14 cellular contexts compared by ENCODE assay signal in the genomic region with DNA sequence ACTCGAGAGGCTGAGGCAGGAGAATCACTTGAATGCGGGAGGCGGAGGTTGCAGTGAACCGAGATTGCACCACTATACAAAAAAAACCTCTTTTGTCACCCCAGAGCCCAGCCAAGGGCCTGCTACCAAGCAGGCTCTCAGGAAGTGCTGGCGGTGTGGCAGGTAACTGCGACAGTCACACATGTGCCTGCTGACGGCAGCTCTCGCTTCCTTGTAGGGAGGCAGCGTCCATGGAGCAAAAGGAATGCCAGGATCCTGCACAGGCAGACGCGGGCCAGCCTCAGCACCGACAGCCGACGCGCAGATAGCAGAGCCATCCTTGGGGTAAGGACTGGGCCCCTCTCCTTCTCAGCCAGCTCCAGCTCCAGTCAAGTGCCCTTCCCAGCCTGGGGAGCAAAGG. TPM values are rescaled to one million over a fixed set of nuclear protein-coding genes. Genes with fewer than 3 reads are reported as not detected.
DNase-seq lines count a peak whose midpoint lies in the region; TF ChIP-seq lines count a peak whose summit lies in the region.
"Had no signal": no experiment of that assay in that cellular context is flagged by ENCODE, and none has a peak within 500 bp of the region (broad histone marks: within the 10 kb centered on the region; RNA-seq: fewer than 3 reads in every experiment).

No MANE protein-coding gene starts in this region.

- intact Hi-C loops in activated CD4-positive, alpha-beta T cell treated with anti-CD3 and anti-CD28 coated beads, Interleukin-2, amount 10 ng/mL, durations not matched to agents 24 days and 14 days (cut with micrococcal nuclease): no loop called here
- intact Hi-C loops in activated CD4-positive, alpha-beta memory T cell treated with anti-CD3 and anti-CD28 coated beads for 36 hours (cut with micrococcal nuclease): no loop called here

- H3K27ac ChIP-seq in layer of hippocampus (ENCODE audit: low read depth, low read length) (peak overlapping the region; percentile 56), subcutaneous abdominal adipose tissue (ENCODE audit: low read depth, low read length) (peak overlapping the region; percentile 17)
- H3K27ac ChIP-seq: A549 had no signal

- H3K27ac Mint-ChIP-seq in activated CD4-positive, alpha-beta T cell treated with anti-CD3 and anti-CD28 coated beads, Interleukin-2, amount 10 ng/mL, durations not matched to agents 24 days and 14 days: peak overlapping the region; percentile 46
- peak overlapping the region; percentile 64 for H3K27ac Mint-ChIP-seq in activated CD4-positive, alpha-beta memory T cell treated with anti-CD3 and anti-CD28 coated beads for 36 hours
- no peak overlapping the region for H3K27ac Mint-ChIP-seq in osteocyte (ENCODE audit: unreplicated experiment)

- peak overlapping the region in 1 of 5 donors; percentile 16 for H3K9ac ChIP-seq in subcutaneous abdominal adipose tissue (ENCODE audit: low read length in 5 of 5)

- H3K4me3 Mint-ChIP-seq in activated CD4-positive, alpha-beta T cell treated with anti-CD3 and anti-CD28 coated beads, Interleukin-2, amount 10 ng/mL, durations not matched to agents 24 days and 14 days: no peak overlapping the region
- no peak overlapping the region for H3K4me3 Mint-ChIP-seq in activated CD4-positive, alpha-beta memory T cell treated with anti-CD3 and anti-CD28 coated beads for 36 hours
- no peak overlapping the region for H3K4me3 Mint-ChIP-seq in osteocyte (ENCODE audit: unreplicated experiment)

- POLR2A ChIA-PET in activated CD4-positive, alpha-beta memory T cell treated with anti-CD3 and anti-CD28 coated beads for 36 hours (lab: Charles Lee): no interaction called here

- no peaks in the 10 kb centered on the region for H3K9me3 ChIP-seq in subcutaneous abdominal adipose tissue (ENCODE audit: control insufficient read depth in 5 of 5, low read length in 5 of 5)
- H3K9me3 ChIP-seq: A549 had no signal

- H3K4me1 ChIP-seq in subcutaneous abdominal adipose tissue (ENCODE audit: control insufficient read depth in 5 of 5, insufficient read depth in 5 of 5, low read length in 5 of 5): peaks cover 23 to 76% (median 58%) of the 10 kb centered on the region in 5 donors

- no peaks in the 10 kb centered on the region for H3K27me3 Mint-ChIP-seq in activated CD4-positive, alpha-beta T cell treated with anti-CD3 and anti-CD28 coated beads, Interleukin-2, amount 10 ng/mL, durations not matched to agents 24 days and 14 days
- H3K27me3 Mint-ChIP-seq in activated CD4-positive, alpha-beta memory T cell treated with anti-CD3 and anti-CD28 coated beads for 36 hours: no peaks in the 10 kb centered on the region
- H3K27me3 Mint-ChIP-seq in osteocyte (ENCODE audit: unreplicated experiment): no peaks in the 10 kb centered on the region

- peaks cover 47% of the 10 kb centered on the region for H3K4me1 Mint-ChIP-seq in activated CD4-positive, alpha-beta T cell treated with anti-CD3 and anti-CD28 coated beads, Interleukin-2, amount 10 ng/mL, durations not matched to agents 24 days and 14 days
- H3K4me1 Mint-ChIP-seq in activated CD4-positive, alpha-beta memory T cell treated with anti-CD3 and anti-CD28 coated beads for 36 hours (ENCODE audit: low read depth): peaks cover 45% of the 10 kb centered on the region
- H3K4me1 Mint-ChIP-seq in osteocyte (ENCODE audit: unreplicated experiment): peaks cover 45% of the 10 kb centered on the region

- H3K4me3 ChIP-seq in subcutaneous abdominal adipose tissue (ENCODE audit: low read depth in 1 of 5, low read length in 5 of 5): no peak overlapping the region
- H3K4me3 ChIP-seq: A549 had no signal

- H3K9me3 Mint-ChIP-seq in activated CD4-positive, alpha-beta T cell treated with anti-CD3 and anti-CD28 coated beads, Interleukin-2, amount 10 ng/mL, durations not matched to agents 24 days and 14 days: no peaks in the 10 kb centered on the region
- H3K9me3 Mint-ChIP-seq in activated CD4-positive, alpha-beta memory T cell treated with anti-CD3 and anti-CD28 coated beads for 36 hours: no peaks in the 10 kb centered on the region
- H3K9me3 Mint-ChIP-seq in osteocyte (ENCODE audit: unreplicated experiment): no peaks in the 10 kb centered on the region

- DNase-seq in activated CD4-positive, alpha-beta T cell treated with anti-CD3 and anti-CD28 coated beads, Interleukin-2, amount 10 ng/mL, durations not matched to agents 24 days and 14 days: no peak
- DNase-seq in activated CD4-positive, alpha-beta T cell treated with anti-CD3 and anti-CD28 coated beads, Interleukin-2, amount 50 U/mL, for 1 hour: no peak
- DNase-seq in activated CD4-positive, alpha-beta memory T cell treated with anti-CD3 and anti-CD28 coated beads for 36 hours: no peak
- DNase-seq in activated CD4-positive, CD25-positive, alpha-beta regulatory T cell treated with anti-CD3 and anti-CD28 coated beads, Interleukin-2, amount 50 U/mL, for 72 hours: no peak
- no peak for DNase-seq in osteocyte (ENCODE audit: extremely low spot score, unreplicated experiment)
- DNase-seq in COR-L47 (lab: John Stamatoyannopoulos, UW): no peak
- DNase-seq: DMS53, kidney glomerular epithelial cell, NCI-H1092 treated with DMSO at 0.1 percent for 48 hours, NCI-H510A treated with DMSO at 0.1 percent for 48 hours, posterior cingulate gyrus had no signal

- TF ChIP-seq CTCF in osteocyte (IDR thresholded peaks at IDR 0.05): no peak

- H3K36me3 ChIP-seq in subcutaneous abdominal adipose tissue (ENCODE audit: control insufficient read depth in 5 of 5, insufficient read depth in 5 of 5, low read length in 5 of 5): peaks cover 0 to 35% (median 26%) of the 10 kb centered on the region in 5 donors

- peaks cover 39% of the 10 kb centered on the region for H3K36me3 Mint-ChIP-seq in activated CD4-positive, alpha-beta T cell treated with anti-CD3 and anti-CD28 coated beads, Interleukin-2, amount 10 ng/mL, durations not matched to agents 24 days and 14 days (ENCODE audit: low read depth)
- H3K36me3 Mint-ChIP-seq in activated CD4-positive, alpha-beta memory T cell treated with anti-CD3 and anti-CD28 coated beads for 36 hours: peaks cover 13% of the 10 kb centered on the region
- H3K36me3 Mint-ChIP-seq in osteocyte (ENCODE audit: unreplicated experiment): peaks cover 10% of the 10 kb centered on the region

- H3K27me3 ChIP-seq in layer of hippocampus (ENCODE audit: control insufficient read depth, insufficient read depth, low read length) (no peaks in the 10 kb centered on the region), subcutaneous abdominal adipose tissue (ENCODE audit: control insufficient read depth in 5 of 5, insufficient read depth in 4 of 5, low read length in 5 of 5) (no peaks in the 10 kb centered on the region)

- CTCF ChIA-PET in activated CD4-positive, alpha-beta memory T cell treated with anti-CD3 and anti-CD28 coated beads for 36 hours (lab: Charles Lee): no interaction called here

RNA-seq across cellular contexts. Expression of a gene that starts 3.9 kb away (rescaled TPM):
- total RNA-seq in activated CD4-positive, alpha-beta T cell treated with anti-CD3 and anti-CD28 coated beads, Interleukin-2, amount 10 ng/mL, durations not matched to agents 24 days and 14 days: 27.7 and 28.4 TPM in 2 replicates
- 10 to 100 TPM; 18.0 to 18.7 TPM for total RNA-seq in activated CD4-positive, alpha-beta memory T cell treated with anti-CD3 and anti-CD28 coated beads for 36 hours
- 39.5 and 42.8 TPM in 2 replicates for total RNA-seq in osteocyte

RNA-seq across cellular contexts. Expression of a gene that starts 4.0 kb away (rescaled TPM):
- 11.7 and 14.4 TPM in 2 replicates for total RNA-seq in activated CD4-positive, alpha-beta T cell treated with anti-CD3 and anti-CD28 coated beads, Interleukin-2, amount 10 ng/mL, durations not matched to agents 24 days and 14 days
- total RNA-seq in activated CD4-positive, alpha-beta memory T cell treated with anti-CD3 and anti-CD28 coated beads for 36 hours: 10 to 100 TPM; 15.9 to 18.1 TPM
- total RNA-seq in osteocyte: 5.3 and 6.5 TPM in 2 replicates

RNA-seq across cellular contexts. Expression of a gene that starts 35.0 kb away (rescaled TPM):
- 0.45 and 0.47 TPM in 2 replicates for total RNA-seq in activated CD4-positive, alpha-beta T cell treated with anti-CD3 and anti-CD28 coated beads, Interleukin-2, amount 10 ng/mL, durations not matched to agents 24 days and 14 days
- under 1 TPM; 0.34 to 0.88 TPM for total RNA-seq in activated CD4-positive, alpha-beta memory T cell treated with anti-CD3 and anti-CD28 coated beads for 36 hours
- total RNA-seq in osteocyte: 4.6 and 6.0 TPM in 2 replicates

RNA-seq across cellular contexts. Expression of a gene that starts 56.2 kb away (rescaled TPM):
- 149 and 154 TPM in 2 replicates for total RNA-seq in activated CD4-positive, alpha-beta T cell treated with anti-CD3 and anti-CD28 coated beads, Interleukin-2, amount 10 ng/mL, durations not matched to agents 24 days and 14 days
- 10 to 100 TPM; 89.2 to 94.2 TPM for total RNA-seq in activated CD4-positive, alpha-beta memory T cell treated with anti-CD3 and anti-CD28 coated beads for 36 hours
- 34.8 and 36.7 TPM in 2 replicates for total RNA-seq in osteocyte
